27 cellular contexts compared by ENCODE assay signal in the genomic region with DNA sequence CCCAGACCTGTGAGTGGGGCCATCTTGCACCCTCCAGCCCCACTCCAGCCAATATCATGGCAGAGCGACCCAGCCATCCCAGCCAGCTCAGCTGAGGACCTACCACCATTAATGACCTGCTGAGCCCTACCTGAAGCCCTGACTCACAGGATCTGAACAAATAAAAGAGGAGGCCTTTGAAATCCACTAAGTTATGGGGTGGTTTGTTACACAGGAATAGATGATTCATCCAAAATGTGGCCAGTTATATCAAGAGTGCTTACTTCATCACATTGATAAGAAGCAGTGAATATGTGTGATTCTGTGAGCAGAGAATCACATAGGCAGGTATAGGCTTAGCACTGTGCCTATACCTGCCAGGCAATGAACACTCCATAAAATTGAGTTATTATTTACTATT. TPM values are rescaled to one million over a fixed set of nuclear protein-coding genes. Genes with fewer than 3 reads are reported as not detected.
DNase-seq lines count a peak whose midpoint lies in the region; ATAC-seq, FAIRE-seq and TF ChIP-seq lines count a peak whose summit lies in the region.
"Had no signal": no experiment of that assay in that cellular context is flagged by ENCODE, and none has a peak within 500 bp of the region (broad histone marks: within the 10 kb centered on the region; RNA-seq: fewer than 3 reads in every experiment).

No MANE protein-coding gene starts in this region.

- H3K36me3 ChIP-seq in bronchial epithelial cell (ENCODE audit: control insufficient read depth, insufficient read depth, low read length) (no peaks in the 10 kb centered on the region), adrenal gland (replicated peaks in 1 of 2) (no peaks in the 10 kb centered on the region), A673 (ENCODE audit: insufficient read depth, low read length, poor library complexity, severe bottlenecking) (no peaks in the 10 kb centered on the region)
- H3K36me3 ChIP-seq: cardiac muscle cell, neutrophil, Peyer's patch had no signal

- CTCF ChIA-PET in A673 (lab: Charles Lee): no interaction called here

- 94 to 100% methylated on average over 1 of the region's 1 CpG; no CpG with 5 or more reads in 2 of the 4 donors for WGBS in adrenal gland, 4 donors

- no peaks in the 10 kb centered on the region for H3K27me3 ChIP-seq in bronchial epithelial cell (ENCODE audit: control insufficient read depth, insufficient read depth, low read length)
- no peaks in the 10 kb centered on the region for H3K27me3 ChIP-seq in adrenal gland
- no peaks in the 10 kb centered on the region for H3K27me3 ChIP-seq in A673 (replicated peaks; ENCODE audit: insufficient read depth, low read depth, low read length, poor library complexity)
- H3K27me3 ChIP-seq: cardiac muscle cell, Peyer's patch had no signal

- no peak for TF ChIP-seq CTCF in bronchial epithelial cell (IDR thresholded peaks at IDR 0.05; ENCODE audit: insufficient read depth, low read length, severe bottlenecking)
- TF ChIP-seq CTCF in adrenal gland (IDR thresholded peaks at IDR 0.05): no peak
- no peak for TF ChIP-seq CTCF in A673 (conservative IDR thresholded peaks at IDR 0.05; ENCODE audit: low read depth, low read length)

- H3K4me1 ChIP-seq in adrenal gland (replicated peaks in 1 of 2) (no peaks in the 10 kb centered on the region), A673 (ENCODE audit: insufficient read depth, low read length, poor library complexity, severe bottlenecking) (no peaks in the 10 kb centered on the region)
- H3K4me1 ChIP-seq: Peyer's patch had no signal

- H3K9me3 ChIP-seq in adrenal gland (replicated peaks in 1 of 3): no peaks in the 10 kb centered on the region
- no peaks in the 10 kb centered on the region for H3K9me3 ChIP-seq in A673 (ENCODE audit: low read depth, low read length, poor library complexity, severe bottlenecking)
- H3K9me3 ChIP-seq: neutrophil, Peyer's patch had no signal

- peak; percentile 72 for FAIRE-seq in bronchial epithelial cell (lab: Jason Lieb, UNC)

- BruUV-seq in A673 (replicated peaks; lab: Mats Ljungman, UMichigan): no TSS peak

- DNase-seq in DMS53 (lab: John Stamatoyannopoulos, UW): peak; percentile 37
- DNase-seq in DMS53 treated with DMSO at 0.1 percent for 48 hours (lab: John Stamatoyannopoulos, UW; ENCODE audit: unreplicated experiment): no peak
- peak; percentile 84 for DNase-seq in NCI-H226
- DNase-seq in bronchial epithelial cell (ENCODE audit: low read depth): peak; percentile 99
- DNase-seq in kidney tubule cell (ENCODE audit: low spot score): peak; percentile 73
- no peak for DNase-seq in adrenal gland
- no peak for DNase-seq in A673 (ENCODE audit: low spot score)
- DNase-seq: activated CD4-positive, alpha-beta T cell treated with anti-CD3 and anti-CD28 coated beads for 48 hours; AML-193; DMS153; GDM1; GOT3; left cardiac atrium; mesenchymal stem cell; NCI-H1694; NCI-H2171 treated with DMSO at 0.1 percent for 48 hours; NCI-H526; Peyer's patch; T-helper 17 cell; trophoblast cell had no signal

- H3K27ac ChIP-seq in adrenal gland (no peak overlapping the region), A673 (ENCODE audit: low read depth, low read length, poor library complexity, severe bottlenecking) (no peak overlapping the region)
- H3K27ac ChIP-seq: 22Rv1, cardiac muscle cell, KMS-11, neutrophil, Peyer's patch had no signal

- H3K4me3 ChIP-seq in bronchial epithelial cell (ENCODE audit: low read depth, low read length) (no peak overlapping the region), adrenal gland (no peak overlapping the region), A673 (ENCODE audit: low read depth, low read length, poor library complexity, severe bottlenecking) (no peak overlapping the region)
- H3K4me3 ChIP-seq: cardiac muscle cell, Peyer's patch had no signal

- intact Hi-C loops in adrenal gland (cut with DNase I): no loop called here
- intact Hi-C loops in A673 (cut with micrococcal nuclease; ENCODE audit: unreplicated experiment): no loop called here

- no peak for ATAC-seq in GM21526 (IDR thresholded peaks at IDR 0.05; ENCODE audit: low FRiP score, unreplicated experiment)
- ATAC-seq: left cardiac atrium, T-helper 17 cell had no signal

- no peak for TF ChIP-seq POLR2A in adrenal gland (IDR thresholded peaks at IDR 0.05)

- POLR2A ChIA-PET in A673 (lab: Charles Lee; ENCODE audit: low non-redundant PET): no interaction called here

RNA-seq across cellular contexts. Expression of gene FAM124B, which starts 34.7 kb away (rescaled TPM):
- total RNA-seq in bronchial epithelial cell: not detected in 2 replicates
- total RNA-seq in adrenal gland: 1 to 10 TPM in 2 of 8 donors, under 1 TPM in 4, not detected in 2; 0.46 to 1.1 (median 0.77) TPM
- polyA plus RNA-seq in adrenal gland: under 1 TPM; 0.16 to 0.40 (median 0.37) TPM
- not detected in 2 replicates for total RNA-seq in A673 (2021)
- total RNA-seq: progenitor cell of endocrine pancreas, SK-MEL-5 had no signal

Comparison
In these comparisons a context has a peak if more than half of its experiments do, and no peak if none do; other contexts are left out.
1. DNase-seq: peak in DMS53 (single experiment), NCI-H226 (single experiment), bronchial epithelial cell (single experiment) and kidney tubule cell (single experiment); none in DMS53 treated with DMSO at 0.1 percent for 48 hours (single experiment), adrenal gland (0 of 7) and A673 (single experiment).